9 cellular contexts compared by ENCODE assay signal in genomic region chr16:48596326-48596725, GRCh38. TPM values are rescaled to one million over a fixed set of nuclear protein-coding genes. Genes with fewer than 3 reads are reported as not detected.
DNase-seq lines count a peak whose midpoint lies in the region; ATAC-seq and TF ChIP-seq lines count a peak whose summit lies in the region.
"Had no signal": no experiment of that assay in that cellular context is flagged by ENCODE, and none has a peak within 500 bp of the region (broad histone marks: within the 10 kb centered on the region; RNA-seq: fewer than 3 reads in every experiment).

No MANE protein-coding gene starts in this region.

- POLR2A ChIA-PET in naive thymus-derived CD4-positive, alpha-beta T cell (lab: Charles Lee) = no interaction called here

- TF ChIP-seq POLR2A in esophagus squamous epithelium (IDR thresholded peaks at IDR 0.05) = no peak

- H3K4me3 Mint-ChIP-seq in activated CD4-positive, alpha-beta T cell treated with anti-CD3 and anti-CD28 coated beads, Interleukin-2, amount 10 ng/mL, durations not matched to agents 24 days and 14 days = peak overlapping the region; percentile 54
- H3K4me3 Mint-ChIP-seq in naive thymus-derived CD4-positive, alpha-beta T cell = peak overlapping the region in 5 of 10 donors; percentile 16 to 47 (median 40)

- peak overlapping the region; percentile 88 for H3K27ac Mint-ChIP-seq in activated CD4-positive, alpha-beta T cell treated with anti-CD3 and anti-CD28 coated beads, Interleukin-2, amount 10 ng/mL, durations not matched to agents 24 days and 14 days
- H3K27ac Mint-ChIP-seq in naive thymus-derived CD4-positive, alpha-beta T cell = peak overlapping the region in 5 of 9 donors; percentile 7 to 80 (median 72)

- CTCF ChIA-PET in naive thymus-derived CD4-positive, alpha-beta T cell (lab: Charles Lee) = no interaction called here

- intact Hi-C loops in activated CD4-positive, alpha-beta T cell treated with anti-CD3 and anti-CD28 coated beads, Interleukin-2, amount 10 ng/mL, durations not matched to agents 24 days and 14 days (cut with micrococcal nuclease) = loop anchor here (1.0 to 2.0 kb wide), 3 partner anchors 11 to 40 kb away; no protein-coding TSS in a partner anchor
- intact Hi-C loops in naive thymus-derived CD4-positive, alpha-beta T cell (cut with micrococcal nuclease) = no loop called here
- intact Hi-C loops in esophagus squamous epithelium (cut with DNase I) = no loop called here

- TF ChIP-seq CTCF in esophagus squamous epithelium (IDR thresholded peaks at IDR 0.05) = no peak

- H3K27me3 ChIP-seq in naive thymus-derived CD4-positive, alpha-beta T cell (ENCODE audit: control insufficient read depth in 2 of 2, insufficient read depth in 2 of 2, low read length in 2 of 2) = no peaks in the 10 kb centered on the region
- no peaks in the 10 kb centered on the region for H3K27me3 ChIP-seq in esophagus squamous epithelium

- H3K27ac ChIP-seq in naive thymus-derived CD4-positive, alpha-beta T cell (ENCODE audit: low read depth, low read length) = no peak overlapping the region
- H3K27ac ChIP-seq in esophagus squamous epithelium = no peak overlapping the region

- no peaks in the 10 kb centered on the region for H3K27me3 Mint-ChIP-seq in activated CD4-positive, alpha-beta T cell treated with anti-CD3 and anti-CD28 coated beads, Interleukin-2, amount 10 ng/mL, durations not matched to agents 24 days and 14 days
- H3K27me3 Mint-ChIP-seq in naive thymus-derived CD4-positive, alpha-beta T cell = no peaks in the 10 kb centered on the region

- H3K4me1 Mint-ChIP-seq in activated CD4-positive, alpha-beta T cell treated with anti-CD3 and anti-CD28 coated beads, Interleukin-2, amount 10 ng/mL, durations not matched to agents 24 days and 14 days = peaks cover 40% of the 10 kb centered on the region
- peaks cover 36 to 74% (median 59%) of the 10 kb centered on the region in 7 donors for H3K4me1 Mint-ChIP-seq in naive thymus-derived CD4-positive, alpha-beta T cell

- peaks cover 0 to 5% (median 0%) of the 10 kb centered on the region in 3 experiments for H3K9me3 ChIP-seq in naive thymus-derived CD4-positive, alpha-beta T cell (ENCODE audit: control insufficient read depth in 2 of 3, low read length in 3 of 3)
- H3K9me3 ChIP-seq in esophagus squamous epithelium = peaks cover 0 to 11% (median 0%) of the 10 kb centered on the region in 3 donors

- DNase-seq in activated CD4-positive, alpha-beta T cell treated with anti-CD3 and anti-CD28 coated beads, Interleukin-2, amount 10 ng/mL, durations not matched to agents 24 days and 14 days = peak; percentile 77
- peak in 1 of 9 donors; percentile 61 for DNase-seq in naive thymus-derived CD4-positive, alpha-beta T cell
- DNase-seq in NCI-H1048 (lab: John Stamatoyannopoulos, UW) (no peak), HCEC 1CT (no peak), EL (no peak), esophagus squamous epithelium (lab: John Stamatoyannopoulos, UW) (no peak)
- DNase-seq: foreskin fibroblast had no signal

- H3K36me3 Mint-ChIP-seq in activated CD4-positive, alpha-beta T cell treated with anti-CD3 and anti-CD28 coated beads, Interleukin-2, amount 10 ng/mL, durations not matched to agents 24 days and 14 days (ENCODE audit: low read depth) = peaks cover 48% of the 10 kb centered on the region
- H3K36me3 Mint-ChIP-seq in naive thymus-derived CD4-positive, alpha-beta T cell = peaks cover under 1 to 35% (median 29%) of the 10 kb centered on the region in 5 donors

- peaks cover 22 to 35% of the 10 kb centered on the region in 2 donors for H3K4me1 ChIP-seq in naive thymus-derived CD4-positive, alpha-beta T cell (ENCODE audit: control insufficient read depth in 2 of 2, insufficient read depth in 2 of 2, low read length in 2 of 2)
- peaks cover 7 to 60% (median 19%) of the 10 kb centered on the region in 3 donors for H3K4me1 ChIP-seq in esophagus squamous epithelium

- no peaks in the 10 kb centered on the region for H3K36me3 ChIP-seq in naive thymus-derived CD4-positive, alpha-beta T cell (ENCODE audit: control insufficient read depth in 2 of 3, insufficient read depth in 3 of 3, low read length in 3 of 3)
- H3K36me3 ChIP-seq in esophagus squamous epithelium = no peaks in the 10 kb centered on the region

- H3K9me3 Mint-ChIP-seq in activated CD4-positive, alpha-beta T cell treated with anti-CD3 and anti-CD28 coated beads, Interleukin-2, amount 10 ng/mL, durations not matched to agents 24 days and 14 days = peaks cover 16% of the 10 kb centered on the region
- peaks cover 0 to 23% (median 11%) of the 10 kb centered on the region in 11 donors for H3K9me3 Mint-ChIP-seq in naive thymus-derived CD4-positive, alpha-beta T cell

- 62 to 83% methylated on average over 3 of the region's 3 CpGs for WGBS in esophagus squamous epithelium, 2 donors

- H3K4me3 ChIP-seq in naive thymus-derived CD4-positive, alpha-beta T cell (ENCODE audit: low read length) = no peak overlapping the region
- H3K4me3 ChIP-seq in esophagus squamous epithelium = no peak overlapping the region

- peak; percentile 86 for ATAC-seq in GM18868 (IDR thresholded peaks at IDR 0.05; ENCODE audit: unreplicated experiment)
- peak; percentile 87 for ATAC-seq in GM21786 (IDR thresholded peaks at IDR 0.05; ENCODE audit: unreplicated experiment)
- peak; percentile 56 for ATAC-seq in naive thymus-derived CD4-positive, alpha-beta T cell

RNA-seq across cellular contexts. Expression of gene N4BP1, which starts 13.7 kb away (rescaled TPM):
- 41.8 and 44.4 TPM in 2 replicates for total RNA-seq in activated CD4-positive, alpha-beta T cell treated with anti-CD3 and anti-CD28 coated beads, Interleukin-2, amount 10 ng/mL, durations not matched to agents 24 days and 14 days
- 10 to 100 TPM; 51.5 to 86.0 (median 57.6) TPM for total RNA-seq in naive thymus-derived CD4-positive, alpha-beta T cell
- polyA plus RNA-seq in naive thymus-derived CD4-positive, alpha-beta T cell = 10 to 100 TPM; 32.7 to 42.2 TPM
- 10 to 100 TPM; 32.4 to 67.4 (median 37.6) TPM for total RNA-seq in esophagus squamous epithelium
